31 cellular contexts compared by ENCODE assay signal in the genomic region with DNA sequence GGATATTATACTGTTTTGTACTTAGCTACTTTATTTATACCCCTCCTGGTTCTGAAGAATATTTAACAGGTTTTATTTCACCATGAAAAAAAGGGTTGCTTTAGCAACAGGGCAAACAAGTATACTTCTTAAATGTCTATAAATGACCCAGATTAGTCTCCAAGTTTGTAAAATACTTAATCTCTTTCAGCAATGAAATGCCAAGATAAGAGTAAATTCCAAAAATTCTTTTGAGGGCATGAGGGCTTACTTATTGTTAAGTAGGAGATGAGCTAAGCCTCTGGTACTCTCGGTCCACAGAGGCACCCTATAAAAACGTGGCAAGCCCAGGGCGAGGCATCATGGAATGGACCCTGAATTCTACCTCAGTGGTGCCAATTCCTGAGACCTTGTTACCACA.
DNase-seq lines count a peak whose midpoint lies in the region; ATAC-seq and TF ChIP-seq lines count a peak whose summit lies in the region.
"Had no signal": no experiment of that assay in that cellular context is flagged by ENCODE, and none has a peak within 500 bp of the region (broad histone marks: within the 10 kb centered on the region; RNA-seq: fewer than 3 reads in every experiment).

No MANE protein-coding gene starts in this region.

- peak; percentile 84 for ATAC-seq in body of pancreas
- ATAC-seq in HG02798 (IDR thresholded peaks at IDR 0.05; ENCODE audit: poor library complexity, unreplicated experiment), result no peak
- ATAC-seq: activated T-helper 17 cell treated with anti-CD3 and anti-CD28 coated beads, Interleukin-2, amount 50 U/mL, for 72 hours; gastroesophageal sphincter; GM12878; left ventricle myocardium superior; SK-N-SH treated with all-trans-retinoic acid at 6 μM for 48 hours; stimulated activated naive CD8-positive, alpha-beta T cell treated with anti-CD3 and anti-CD28 coated beads, Interleukin-15, Interleukin-2, amounts not matched to agents 100 U/mL and 50 U/mL, for 24 hours; upper lobe of right lung had no signal

- H3K4me3 ChIP-seq in body of pancreas, result no peak overlapping the region
- H3K4me3 ChIP-seq in mesodermal cell (ENCODE audit: extremely low read depth, insufficient read depth, low read length, poor library complexity, severe bottlenecking), result no peak overlapping the region
- H3K4me3 ChIP-seq: gastroesophageal sphincter, GM12878, skin epidermis, upper lobe of right lung had no signal

- no peak overlapping the region for H3K4me3 Mint-ChIP-seq in HFFc6
- H3K4me3 Mint-ChIP-seq: activated T-helper 17 cell treated with anti-CD3 and anti-CD28 coated beads, Interleukin-2, amount 50 U/mL, for 72 hours; B cell; CD4-positive, alpha-beta memory T cell; immature natural killer cell had no signal

- H3K9me3 Mint-ChIP-seq in HFFc6, result peaks cover 1% of the 10 kb centered on the region; the same call in 1 of the 2 replicates
- H3K9me3 Mint-ChIP-seq: activated T-helper 17 cell treated with anti-CD3 and anti-CD28 coated beads, Interleukin-2, amount 50 U/mL, for 72 hours; CD4-positive, alpha-beta memory T cell; immature natural killer cell had no signal

- 26 to 63% methylated on average over 3 of the region's 3 CpGs for WGBS in body of pancreas, 2 donors
- WGBS in mesodermal cell (ENCODE audit: insufficient coverage in 2 of 2), 2 experiments, result 76 to 90% methylated on average over 3 of the region's 3 CpGs

- H3K36me3 Mint-ChIP-seq in HFFc6 (ENCODE audit: low read depth), result no peaks in the 10 kb centered on the region
- H3K36me3 Mint-ChIP-seq: CD4-positive, alpha-beta memory T cell; immature natural killer cell; naive B cell had no signal

- peaks cover 19% of the 10 kb centered on the region for H3K4me1 ChIP-seq in body of pancreas
- H3K4me1 ChIP-seq in mesodermal cell (ENCODE audit: control insufficient read depth, insufficient read depth, low read length, poor library complexity, severe bottlenecking), result peaks cover 22% of the 10 kb centered on the region
- H3K4me1 ChIP-seq: gastroesophageal sphincter had no signal

- H3K27ac Mint-ChIP-seq in HFFc6, result no peak overlapping the region
- H3K27ac Mint-ChIP-seq: activated T-helper 17 cell treated with anti-CD3 and anti-CD28 coated beads, Interleukin-2, amount 50 U/mL, for 72 hours; B cell; CD4-positive, alpha-beta memory T cell; immature natural killer cell; naive B cell had no signal

- no peaks in the 10 kb centered on the region for H3K4me1 Mint-ChIP-seq in HFFc6 (ENCODE audit: low read depth)
- H3K4me1 Mint-ChIP-seq: activated T-helper 17 cell treated with anti-CD3 and anti-CD28 coated beads, Interleukin-2, amount 50 U/mL, for 72 hours; B cell; CD4-positive, alpha-beta memory T cell; immature natural killer cell; naive B cell had no signal

- H3K27ac ChIP-seq in body of pancreas (peak overlapping the region in 3 of 4 donors; percentile 28 to 74 (median 72)), mesodermal cell (ENCODE audit: low read depth, low read length, severe bottlenecking) (peak overlapping the region; percentile 45)
- H3K27ac ChIP-seq: gastroesophageal sphincter, skin epidermis, upper lobe of right lung had no signal

- no peaks in the 10 kb centered on the region for H3K36me3 ChIP-seq in body of pancreas (replicated peaks in 1 of 2; ENCODE audit: insufficient read depth in 1 of 2, low read depth in 2 of 2)
- H3K36me3 ChIP-seq in mesodermal cell (ENCODE audit: control insufficient read depth, insufficient read depth, low read length), result no peaks in the 10 kb centered on the region
- H3K36me3 ChIP-seq: gastroesophageal sphincter, upper lobe of right lung had no signal

- no peak for TF ChIP-seq POLR2A in body of pancreas (IDR thresholded peaks at IDR 0.05)

- intact Hi-C loops in body of pancreas (cut with DNase I), result no loop called here

- no peaks in the 10 kb centered on the region for H3K9me3 ChIP-seq in body of pancreas
- no peaks in the 10 kb centered on the region for H3K9me3 ChIP-seq in mesodermal cell (ENCODE audit: control insufficient read depth, low read length)
- H3K9me3 ChIP-seq: gastroesophageal sphincter, upper lobe of right lung had no signal

- peaks cover 23% of the 10 kb centered on the region for H3K27me3 Mint-ChIP-seq in HFFc6 (ENCODE audit: insufficient read depth)
- H3K27me3 Mint-ChIP-seq: B cell; CD4-positive, alpha-beta memory T cell had no signal

- TF ChIP-seq CTCF in HFFc6 (IDR thresholded peaks at IDR 0.05) (no peak), body of pancreas (IDR thresholded peaks at IDR 0.05) (no peak)

- no peaks in the 10 kb centered on the region for H3K27me3 ChIP-seq in body of pancreas
- H3K27me3 ChIP-seq: gastroesophageal sphincter, upper lobe of right lung had no signal

- DNase-seq in A172 (ENCODE audit: low spot score), result peak; percentile 48
- peak; percentile 1 for DNase-seq in HFFc6
- DNase-seq in body of pancreas, result peak in 2 of 4 donors; percentile 17 to 25
- no peak for DNase-seq in iPS-NIHi7 (ENCODE audit: extremely low spot score)
- no peak for DNase-seq in stimulated activated naive CD4-positive, alpha-beta T cell (lab: John Stamatoyannopoulos, UW)
- DNase-seq in activated effector memory CD4-positive, alpha-beta T cell treated with anti-CD3 and anti-CD28 coated beads, Interleukin-2, amount 50 U/mL, for 16 hours, result no peak
- DNase-seq: activated naive CD4-positive, alpha-beta T cell treated with anti-CD3 and anti-CD28 coated beads, Interleukin-2, amount 50 U/mL, for 16 hours; amniotic stem cell; CD4-positive, alpha-beta memory T cell; EL; hippocampal formation; immature natural killer cell; IMR-90; left ventricle myocardium superior; midbrain; naive B cell; NCI-H146; NCI-H446; NCI-H748 treated with DMSO at 0.1 percent for 48 hours; Right ventricle myocardium superior; stimulated activated naive CD8-positive, alpha-beta T cell treated with anti-CD3 and anti-CD28 coated beads, Interleukin-15, Interleukin-2, amounts not matched to agents 100 U/mL and 50 U/mL, for 24 hours; T-helper 2 cell; upper lobe of right lung had no signal

Comparison
In these comparisons a context has a peak if more than half of its experiments do, and no peak if none do; other contexts are left out.
1. DNase-seq: peak in A172 (single experiment) and HFFc6 (single experiment); none in iPS-NIHi7 (single experiment), stimulated activated naive CD4-positive, alpha-beta T cell (0 of 6) and activated effector memory CD4-positive, alpha-beta T cell treated with anti-CD3 and anti-CD28 coated beads, Interleukin-2, amount 50 U/mL, for 16 hours (single experiment).